Comparison of ENCODE assay signal across 2 cellular contexts in genomic region chr11:32420937-32421532, GRCh38.
TF ChIP-seq lines count a peak whose summit lies in the region.

No MANE protein-coding gene starts in this region.

TF ChIP-seq in SK-N-SH, 30 proteins besides CTCF, POLR2A, EP300 and RAD21:
- TF ChIP-seq MAX (IDR thresholded peaks at IDR 0.05; ENCODE audit: low read depth) (0 out of 2 replicates have a peak, but pooled peaks have one; percentile 23), NRF1 (IDR thresholded peaks at IDR 0.05; ENCODE audit: low read depth, low read length) (no peak), ELF1 (IDR thresholded peaks at IDR 0.05) (no peak), RXRA (IDR thresholded peaks at IDR 0.05; ENCODE audit: borderline replicate concordance, low read depth) (no peak; the same call in 1 of the 2 replicates), TCF12 (IDR thresholded peaks at IDR 0.05) (peak; percentile 62), POLR2AphosphoS5 (IDR thresholded peaks at IDR 0.05; ENCODE audit: low read depth, low read length) (no peak), NFIC (IDR thresholded peaks at IDR 0.05; ENCODE audit: borderline replicate concordance) (peak; percentile 37), PBX3 (IDR thresholded peaks at IDR 0.05) (0 out of 2 replicates have a peak, but pooled peaks have one; percentile 15), GABPA (IDR thresholded peaks at IDR 0.05; ENCODE audit: low read depth) (no peak)
- TF ChIP-seq, protein P1, sequence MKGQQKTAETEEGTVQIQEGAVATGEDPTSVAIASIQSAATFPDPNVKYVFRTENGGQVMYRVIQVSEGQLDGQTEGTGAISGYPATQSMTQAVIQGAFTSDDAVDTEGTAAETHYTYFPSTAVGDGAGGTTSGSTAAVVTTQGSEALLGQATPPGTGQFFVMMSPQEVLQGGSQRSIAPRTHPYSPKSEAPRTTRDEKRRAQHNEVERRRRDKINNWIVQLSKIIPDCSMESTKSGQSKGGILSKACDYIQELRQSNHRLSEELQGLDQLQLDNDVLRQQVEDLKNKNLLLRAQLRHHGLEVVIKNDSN (IDR thresholded peaks at IDR 0.05; ENCODE audit: borderline replicate concordance, low read depth), result no peak

TF ChIP-seq in HepG2, 621 proteins besides CTCF, POLR2A, EP300 and RAD21:
- TF ChIP-seq ATF1 (CRISPR knock-in tag; IDR thresholded peaks at IDR 0.05), result no peak
